Comparison of ENCODE assay signal across 17 cellular contexts in genomic region chr18:40423291-40423690, GRCh38.
DNase-seq lines count a peak whose midpoint lies in the region; ATAC-seq lines count a peak whose summit lies in the region.
"Had no signal": no experiment of that assay in that cellular context is flagged by ENCODE, and none has a peak within 500 bp of the region (broad histone marks: within the 10 kb centered on the region; RNA-seq: fewer than 3 reads in every experiment).

No MANE protein-coding gene starts in this region.

- peak; percentile 34 for DNase-seq in DMS 273 (lab: John Stamatoyannopoulos, UW; ENCODE audit: unreplicated experiment)
- DNase-seq in DMS 273 treated with DMSO at 0.1 percent for 48 hours (lab: John Stamatoyannopoulos, UW) = no peak
- DNase-seq in G401 (ENCODE audit: low spot score) = peak; percentile 72
- DNase-seq in cerebellum (ENCODE audit: low spot score) = peak; percentile 13
- DNase-seq in aorta = no peak
- DNase-seq: AML-193; Caco-2; Calu3; CD4-positive, alpha-beta T cell; CD8-positive, alpha-beta T cell; DMS79 treated with DMSO at 0.1 percent for 48 hours; GDM1 had no signal

- in situ Hi-C loops in G401 (cut with HindIII; ENCODE audit: low sequenced_read_pairs) = no loop called here

- intact Hi-C loops in aorta (cut with DNase I) = no loop called here

- no peaks in the 10 kb centered on the region for H3K27me3 ChIP-seq in aorta (ENCODE audit: control insufficient read depth in 1 of 2, insufficient read depth in 2 of 2, low read length in 1 of 2)
- H3K27me3 ChIP-seq: BLaER1 treated with 17β-estradiol and CSF1 and Interleukin-3, amounts not matched to agents 10 nM and 100 nM had no signal

- H3K27ac ChIP-seq in aorta (ENCODE audit: low read depth in 1 of 2, low read length in 2 of 2) = no peak overlapping the region
- H3K27ac ChIP-seq: 22Rv1; A549; BLaER1 treated with 17β-estradiol and CSF1 and Interleukin-3, amounts not matched to agents 10 nM and 100 nM; C4-2B had no signal

- H3K4me1 ChIP-seq in aorta (ENCODE audit: control insufficient read depth in 1 of 2, insufficient read depth in 2 of 2, low read length in 2 of 2) = no peaks in the 10 kb centered on the region
- H3K4me1 ChIP-seq: A549; BLaER1 treated with 17β-estradiol and CSF1 and Interleukin-3, amounts not matched to agents 10 nM and 100 nM; Caco-2 had no signal

- 65 to 84% methylated on average over 2 of the region's 2 CpGs for WGBS in aorta, 2 donors

- H3K4me3 ChIP-seq in aorta (ENCODE audit: low read length in 2 of 2) = no peak overlapping the region
- H3K4me3 ChIP-seq: A549; BLaER1 treated with 17β-estradiol and CSF1 and Interleukin-3, amounts not matched to agents 10 nM and 100 nM; GM12878 had no signal

- no peaks in the 10 kb centered on the region for H3K36me3 ChIP-seq in aorta (ENCODE audit: control insufficient read depth in 1 of 2, insufficient read depth in 2 of 2, low read length in 1 of 2)
- H3K36me3 ChIP-seq: BLaER1 treated with 17β-estradiol and CSF1 and Interleukin-3, amounts not matched to agents 10 nM and 100 nM had no signal

- no peaks in the 10 kb centered on the region for H3K9me3 ChIP-seq in aorta (ENCODE audit: control insufficient read depth, low read length)
- H3K9me3 ChIP-seq: A549; BLaER1 treated with 17β-estradiol and CSF1 and Interleukin-3, amounts not matched to agents 10 nM and 100 nM; Caco-2 had no signal

- ATAC-seq in aorta (ENCODE audit: low FRiP score) = no peak
- ATAC-seq: A549; CD8-positive, alpha-beta T cell; GM12878 had no signal

Comparison
In these comparisons a context has a peak if more than half of its experiments do, and no peak if none do; other contexts are left out.
1. DNase-seq: peak in DMS 273 (single experiment), G401 (single experiment) and cerebellum (single experiment); none in DMS 273 treated with DMSO at 0.1 percent for 48 hours (single experiment) and aorta (0 of 2).